Comparison of ENCODE assay signal across 19 cellular contexts in genomic region chr1:42983675-42984074, GRCh38.
"Had no signal": no experiment of that assay in that cellular context is flagged by ENCODE, and none has a peak within 500 bp of the region (broad histone marks: within the 10 kb centered on the region; RNA-seq: fewer than 3 reads in every experiment).

No MANE protein-coding gene starts in this region.

- H3K9ac ChIP-seq: neural progenitor cell, parathyroid adenoma had no signal

- H3K4me3 Mint-ChIP-seq: memory B cell; naive B cell; natural killer cell treated with Interleukin-12 subunit alpha and Interleukin-12 subunit beta and Interleukin-15 and Interleukin-18, amount 100 ng/mL, for 72 hours; neural progenitor cell; stimulated activated naive CD8-positive, alpha-beta T cell treated with anti-CD3 and anti-CD28 coated beads, Interleukin-15, amount 100 ng/mL, for 72 hours had no signal

- H3K4me2 ChIP-seq: neural progenitor cell, smooth muscle cell had no signal

- H2AFZ ChIP-seq: neural progenitor cell, parathyroid adenoma had no signal

- H3K4me1 ChIP-seq: parathyroid adenoma, right atrium auricular region, suprapubic skin, vagina had no signal

- DNase-seq: cortex of kidney; left ventricle myocardium superior; mucosa of descending colon; naive B cell; stimulated activated CD4-positive, alpha-beta T cell treated with anti-CD3 and anti-CD28 coated beads, Interleukin-4, amount 100 ng/mL, for 4 hours; stimulated activated naive CD4-positive, alpha-beta T cell; stimulated activated naive CD8-positive, alpha-beta T cell treated with anti-CD3 and anti-CD28 coated beads, Interleukin-15, amount 100 ng/mL, for 72 hours; transverse colon had no signal

- H3K9me3 ChIP-seq: mucosa of descending colon, right atrium auricular region, suprapubic skin, transverse colon, vagina had no signal

- H3K9me3 Mint-ChIP-seq: memory B cell; naive B cell; natural killer cell treated with Interleukin-12 subunit alpha and Interleukin-12 subunit beta and Interleukin-15 and Interleukin-18, amount 100 ng/mL, for 72 hours; neural progenitor cell; stimulated activated naive CD8-positive, alpha-beta T cell treated with anti-CD3 and anti-CD28 coated beads, Interleukin-15, amount 100 ng/mL, for 72 hours had no signal

- H3K36me3 Mint-ChIP-seq: natural killer cell treated with Interleukin-12 subunit alpha and Interleukin-12 subunit beta and Interleukin-15 and Interleukin-18, amount 100 ng/mL, for 72 hours had no signal

- H3K27ac ChIP-seq: neural progenitor cell, parathyroid adenoma, right atrium auricular region, suprapubic skin, transverse colon, vagina had no signal

- H3K27me3 Mint-ChIP-seq: memory B cell; naive B cell; stimulated activated naive CD8-positive, alpha-beta T cell treated with anti-CD3 and anti-CD28 coated beads, Interleukin-15, amount 100 ng/mL, for 72 hours had no signal

- H3K4me3 ChIP-seq: lung, mucosa of descending colon, neural progenitor cell, right atrium auricular region, smooth muscle cell, suprapubic skin, transverse colon, vagina had no signal

- H3K27me3 ChIP-seq: neural progenitor cell, right atrium auricular region, transverse colon, vagina had no signal

- H3K27ac Mint-ChIP-seq: memory B cell; natural killer cell treated with Interleukin-12 subunit alpha and Interleukin-12 subunit beta and Interleukin-15 and Interleukin-18, amount 100 ng/mL, for 72 hours; progenitor cell of endocrine pancreas had no signal

- H3K36me3 ChIP-seq: neural progenitor cell, right atrium auricular region, transverse colon, vagina had no signal

- H3K79me2 ChIP-seq: parathyroid adenoma had no signal

- ATAC-seq: left ventricle myocardium superior; mucosa of descending colon; natural killer cell treated with Interleukin-12 subunit alpha and Interleukin-12 subunit beta and Interleukin-15 and Interleukin-18, amount 100 ng/mL, for 72 hours; sciatic nerve; stimulated activated naive CD8-positive, alpha-beta T cell treated with anti-CD3 and anti-CD28 coated beads, Interleukin-15, amount 100 ng/mL, for 72 hours had no signal

- H3K4me1 Mint-ChIP-seq: stimulated activated naive CD8-positive, alpha-beta T cell treated with anti-CD3 and anti-CD28 coated beads, Interleukin-15, amount 100 ng/mL, for 72 hours had no signal
